Comparison of ENCODE assay signal across 8 cellular contexts in the genomic region with DNA sequence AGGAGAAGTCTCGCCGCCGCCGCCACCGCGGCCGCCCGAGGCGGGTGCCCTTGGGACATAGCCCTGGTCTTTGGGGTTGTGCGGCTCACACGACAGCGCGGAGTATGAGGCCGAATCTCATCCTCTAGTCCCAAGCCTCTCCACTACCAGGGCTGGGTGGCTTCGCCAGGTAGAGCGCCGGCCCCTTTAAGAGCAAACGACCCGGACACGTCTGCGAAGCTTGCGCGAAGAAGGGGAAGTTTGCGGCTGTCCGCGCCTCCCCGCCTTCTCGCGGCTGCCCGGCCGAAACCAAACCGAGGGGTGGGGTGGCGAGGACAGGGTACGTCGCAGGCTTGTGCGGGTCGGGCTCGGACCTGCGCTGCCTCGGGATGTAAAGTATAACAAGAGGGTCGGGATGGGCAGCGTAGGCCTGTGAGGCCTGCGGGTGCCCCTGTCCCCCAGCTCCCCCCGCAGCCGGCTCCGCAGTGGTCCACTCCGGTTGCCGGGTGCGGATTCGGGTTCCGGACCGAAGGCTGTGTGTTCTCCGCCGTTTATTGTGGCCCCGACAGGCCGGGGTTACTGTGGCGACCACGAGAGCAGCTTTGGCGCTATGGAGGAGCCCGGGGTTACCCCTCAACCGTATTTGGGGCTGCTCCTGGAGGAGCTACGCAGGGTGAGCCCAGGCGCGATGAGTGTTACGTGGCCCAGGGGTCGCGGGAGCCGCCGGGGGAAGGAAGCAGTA. TPM values are rescaled to one million over a fixed set of nuclear protein-coding genes. Genes with fewer than 3 reads are reported as not detected.
DNase-seq lines count a peak whose midpoint lies in the region; ATAC-seq and TF ChIP-seq lines count a peak whose summit lies in the region.

No MANE protein-coding gene starts in this region.

- peaks cover 39% of the 10 kb centered on the region for H3K4me1 Mint-ChIP-seq in activated CD4-positive, alpha-beta T cell treated with anti-CD3 and anti-CD28 coated beads, Interleukin-2, amount 10 ng/mL, durations not matched to agents 24 days and 14 days

- peak; percentile 79 for ATAC-seq in GM19025 (IDR thresholded peaks at IDR 0.05; ENCODE audit: low read depth, unreplicated experiment)
- ATAC-seq in HG03196 (IDR thresholded peaks at IDR 0.05; ENCODE audit: unreplicated experiment) = peak; percentile 85
- ATAC-seq in left lung = peak; percentile 93

- H3K9me3 Mint-ChIP-seq in activated CD4-positive, alpha-beta T cell treated with anti-CD3 and anti-CD28 coated beads, Interleukin-2, amount 10 ng/mL, durations not matched to agents 24 days and 14 days = peaks cover 14% of the 10 kb centered on the region

- H3K27ac ChIP-seq in coronary artery = peak overlapping the region; percentile 97 to 100
- peak overlapping the region; percentile 98 to 100 for H3K27ac ChIP-seq in left lung

- H3K4me1 ChIP-seq in BE2C (no peaks in the 10 kb centered on the region), left lung (peaks cover 11 to 38% of the 10 kb centered on the region in 2 donors)

- H3K9me3 ChIP-seq in BE2C = no peaks in the 10 kb centered on the region
- H3K9me3 ChIP-seq in left lung = peaks cover 0 to 3% of the 10 kb centered on the region in 2 donors

- no peaks in the 10 kb centered on the region for H3K27me3 Mint-ChIP-seq in activated CD4-positive, alpha-beta T cell treated with anti-CD3 and anti-CD28 coated beads, Interleukin-2, amount 10 ng/mL, durations not matched to agents 24 days and 14 days

- intact Hi-C loops in activated CD4-positive, alpha-beta T cell treated with anti-CD3 and anti-CD28 coated beads, Interleukin-2, amount 10 ng/mL, durations not matched to agents 24 days and 14 days (cut with micrococcal nuclease) = loop anchor here (1.0 to 2.0 kb wide), 3 partner anchors 92 to 165 kb away; a partner anchor contains a TSS
- intact Hi-C loops in left lung (cut with DNase I) = no loop called here

- peak; percentile 83 for DNase-seq in BE2C
- DNase-seq in NCI-H524 (lab: John Stamatoyannopoulos, UW) = peak; percentile 64 to 84
- DNase-seq in activated CD4-positive, alpha-beta T cell treated with anti-CD3 and anti-CD28 coated beads, Interleukin-2, amount 10 ng/mL, durations not matched to agents 24 days and 14 days = peak; percentile 94
- DNase-seq in coronary artery (ENCODE audit: low spot score) = peak; percentile 87
- DNase-seq in left lung = peak; percentile 90 to 97
- DNase-seq in stimulated activated CD4-positive, alpha-beta T cell treated with anti-CD3 and anti-CD28 coated beads, Interleukin-2, amount 100 ng/mL, for 48 hours = peak; percentile 64 to 67

- peak overlapping the region; percentile 81 for H3K27ac Mint-ChIP-seq in activated CD4-positive, alpha-beta T cell treated with anti-CD3 and anti-CD28 coated beads, Interleukin-2, amount 10 ng/mL, durations not matched to agents 24 days and 14 days

- H3K27me3 ChIP-seq in BE2C (no peaks in the 10 kb centered on the region), left lung (no peaks in the 10 kb centered on the region)

- TF ChIP-seq CTCF in BE2C (IDR thresholded peaks at IDR 0.05; ENCODE audit: low read depth, low read length) (no peak), coronary artery (IDR thresholded peaks at IDR 0.05) (no peak), left lung (IDR thresholded peaks at IDR 0.05) (no peak)

- H3K4me3 ChIP-seq in BE2C (ENCODE audit: low read depth, low read length) (peak overlapping the region; percentile 95), coronary artery (peak overlapping the region; percentile 83), left lung (peak overlapping the region; percentile 87 to 90)

- H3K36me3 Mint-ChIP-seq in activated CD4-positive, alpha-beta T cell treated with anti-CD3 and anti-CD28 coated beads, Interleukin-2, amount 10 ng/mL, durations not matched to agents 24 days and 14 days (ENCODE audit: low read depth) = peaks cover 15% of the 10 kb centered on the region

- H3K36me3 ChIP-seq in BE2C (peaks cover 3% of the 10 kb centered on the region; the same call in 1 of the 2 replicates), left lung (no peaks in the 10 kb centered on the region)

- H3K4me3 Mint-ChIP-seq in activated CD4-positive, alpha-beta T cell treated with anti-CD3 and anti-CD28 coated beads, Interleukin-2, amount 10 ng/mL, durations not matched to agents 24 days and 14 days = peak overlapping the region; percentile 82

RNA-seq across cellular contexts. Expression of a gene that starts 33.3 kb away (rescaled TPM):
- polyA plus RNA-seq in BE2C (2012; ENCODE audit: insufficient read depth, insufficient read length, low read depth) = 15.7 TPM
- total RNA-seq in activated CD4-positive, alpha-beta T cell treated with anti-CD3 and anti-CD28 coated beads, Interleukin-2, amount 10 ng/mL, durations not matched to agents 24 days and 14 days = 18.7 and 21.8 TPM in 2 replicates
- total RNA-seq in left lung = 10 to 100 TPM; 28.4 to 35.8 TPM

Comparison
In these comparisons a context has a peak if more than half of its experiments do, and no peak if none do; other contexts are left out.
1. Peak in every context shown above with its lines: DNase-seq, ATAC-seq, H3K4me3 ChIP-seq and H3K27ac ChIP-seq.